Comparison of ENCODE assay signal across 1 cellular context in the genomic region with DNA sequence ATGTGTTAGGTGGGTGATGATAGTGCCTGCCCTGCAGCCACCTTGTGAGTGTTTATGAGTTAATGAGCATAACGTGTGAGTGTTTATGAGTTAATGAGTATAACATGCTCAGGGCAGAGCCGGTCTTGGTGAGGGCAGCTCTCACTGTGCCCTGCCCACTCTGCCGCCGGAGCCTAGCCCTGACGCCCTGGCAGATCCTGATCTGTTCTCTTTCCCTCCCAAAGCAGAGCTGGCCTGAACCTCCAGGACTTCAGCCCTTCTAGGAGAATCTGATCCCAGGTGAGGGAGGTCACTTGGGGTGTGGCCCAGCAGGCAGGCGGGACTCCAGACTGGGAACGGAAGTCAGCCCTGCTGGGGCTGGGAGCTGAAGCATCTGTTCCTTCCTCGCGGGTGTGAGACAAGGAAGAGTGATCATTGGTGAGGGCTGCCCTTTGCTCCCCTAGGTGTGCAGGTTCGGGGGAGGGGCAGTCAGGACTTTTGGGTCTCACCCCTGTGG.
A peak's percentile ranks its signal among the peaks of the same experiment; 100 is the strongest.
TF ChIP-seq lines count a peak whose summit lies in the region.

No MANE protein-coding gene starts in this region.

TF ChIP-seq in K562, 482 proteins besides CTCF, POLR2A, EP300 and RAD21:
- TF ChIP-seq SPI1 (IDR thresholded peaks at IDR 0.05; ENCODE audit: borderline replicate concordance, low read depth, low read length) = 0 out of 2 replicates have a peak, but pooled peaks have one; percentile 3
- TF ChIP-seq, protein P1, sequence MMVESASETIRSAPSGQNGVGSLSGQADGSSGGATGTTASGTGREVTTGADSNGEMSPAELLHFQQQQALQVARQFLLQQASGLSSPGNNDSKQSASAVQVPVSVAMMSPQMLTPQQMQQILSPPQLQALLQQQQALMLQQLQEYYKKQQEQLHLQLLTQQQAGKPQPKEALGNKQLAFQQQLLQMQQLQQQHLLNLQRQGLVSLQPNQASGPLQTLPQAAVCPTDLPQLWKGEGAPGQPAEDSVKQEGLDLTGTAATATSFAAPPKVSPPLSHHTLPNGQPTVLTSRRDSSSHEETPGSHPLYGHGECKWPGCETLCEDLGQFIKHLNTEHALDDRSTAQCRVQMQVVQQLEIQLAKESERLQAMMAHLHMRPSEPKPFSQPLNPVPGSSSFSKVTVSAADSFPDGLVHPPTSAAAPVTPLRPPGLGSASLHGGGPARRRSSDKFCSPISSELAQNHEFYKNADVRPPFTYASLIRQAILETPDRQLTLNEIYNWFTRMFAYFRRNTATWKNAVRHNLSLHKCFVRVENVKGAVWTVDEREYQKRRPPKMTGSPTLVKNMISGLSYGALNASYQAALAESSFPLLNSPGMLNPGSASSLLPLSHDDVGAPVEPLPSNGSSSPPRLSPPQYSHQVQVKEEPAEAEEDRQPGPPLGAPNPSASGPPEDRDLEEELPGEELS (CRISPR knock-in tag; IDR thresholded peaks at IDR 0.05; ENCODE audit: borderline replicate concordance) = no peak
